ENCODE assay signal across 8 cellular contexts in genomic region chr19:49851456-49852259, GRCh38. TPM values are rescaled to one million over a fixed set of nuclear protein-coding genes. Genes with fewer than 3 reads are reported as not detected.
DNase-seq lines count a peak whose midpoint lies in the region; ATAC-seq and TF ChIP-seq lines count a peak whose summit lies in the region.

No MANE protein-coding gene starts in this region.

- H3K9me3 Mint-ChIP-seq in activated T-helper 1 cell treated with anti-CD3 and anti-CD28 coated beads, Interleukin-12 subunit alpha, Interleukin-12 subunit beta, Interleukin-2, Interleukin-4 antibody, amounts not matched to agents 30 ng/mL and 10 ng/mL and 1 ng/mL, durations not matched to agents 14 hours and 24 hours and 36 hours: peaks cover 4% of the 10 kb centered on the region

- intact Hi-C loops in activated T-helper 1 cell treated with anti-CD3 and anti-CD28 coated beads, Interleukin-12 subunit alpha, Interleukin-12 subunit beta, Interleukin-2, Interleukin-4 antibody, amounts not matched to agents 30 ng/mL and 10 ng/mL and 1 ng/mL, durations not matched to agents 14 hours and 24 hours and 36 hours (cut with micrococcal nuclease): loop anchor here (2.0 kb wide), 1 partner anchor 45 kb away; the partner anchor contains the start of gene IL4I1

- no peak overlapping the region for H4K12ac ChIP-seq in trophoblast cell (ENCODE audit: low read depth, low read length)

- peak overlapping the region; percentile 88 for H2BK5ac ChIP-seq in trophoblast cell (ENCODE audit: low read depth, low read length, poor library complexity)

- no peak for TF ChIP-seq CTCF in foreskin fibroblast (IDR thresholded peaks at IDR 0.05; ENCODE audit: low read depth, low read length)

- no peak for TF ChIP-seq RAD21 in Ishikawa (IDR thresholded peaks at IDR 0.05; ENCODE audit: low read depth)

- H3K27me3 ChIP-seq in trophoblast cell (ENCODE audit: insufficient read depth, low read length): no peaks in the 10 kb centered on the region

- peak overlapping the region; percentile 94 for H3K14ac ChIP-seq in trophoblast cell (ENCODE audit: low read length)

- H3K36me3 ChIP-seq in trophoblast cell (ENCODE audit: control insufficient read depth in 1 of 2, insufficient read depth in 2 of 2, low read length in 2 of 2): peaks cover 31 to 36% of the 10 kb centered on the region in 2 experiments

- H3K4me1 ChIP-seq in trophoblast cell (ENCODE audit: control insufficient read depth in 1 of 2, insufficient read depth in 2 of 2, low read length in 2 of 2): peaks cover 7 to 17% of the 10 kb centered on the region in 2 experiments

- H2AK5ac ChIP-seq in trophoblast cell (ENCODE audit: low read length): peak overlapping the region; percentile 41

- H4K91ac ChIP-seq in trophoblast cell (ENCODE audit: low read depth, low read length): peak overlapping the region; percentile 98

- DNase-seq in DMS 273 (lab: John Stamatoyannopoulos, UW; ENCODE audit: unreplicated experiment) (peak; percentile 76), DMS 273 treated with DMSO at 0.1 percent for 48 hours (lab: John Stamatoyannopoulos, UW) (no peak), foreskin fibroblast (peak in 1 of 2 donors; percentile 40), trophoblast cell (peak; percentile 52 to 67), NCI-H128 (lab: John Stamatoyannopoulos, UW; ENCODE audit: unreplicated experiment) (no peak)
- no peak for DNase-seq in activated T-helper 1 cell treated with anti-CD3 and anti-CD28 coated beads, Interleukin-12 subunit alpha, Interleukin-12 subunit beta, Interleukin-2, Interleukin-4 antibody, amounts not matched to agents 30 ng/mL and 10 ng/mL and 1 ng/mL, durations not matched to agents 14 hours and 24 hours and 36 hours (ENCODE audit: low spot score)

- H3K27ac ChIP-seq in trophoblast cell (ENCODE audit: low read depth, low read length): peak overlapping the region; percentile 99

- peaks cover 7% of the 10 kb centered on the region for H3K36me3 Mint-ChIP-seq in activated T-helper 1 cell treated with anti-CD3 and anti-CD28 coated beads, Interleukin-12 subunit alpha, Interleukin-12 subunit beta, Interleukin-2, Interleukin-4 antibody, amounts not matched to agents 30 ng/mL and 10 ng/mL and 1 ng/mL, durations not matched to agents 14 hours and 24 hours and 36 hours (ENCODE audit: low read depth)

- H3K18ac ChIP-seq in trophoblast cell (ENCODE audit: low read length): peak overlapping the region; percentile 98

- peak overlapping the region; percentile 87 for H3K9ac ChIP-seq in trophoblast cell (ENCODE audit: low read length)

- H3K4me2 ChIP-seq in trophoblast cell (ENCODE audit: low read length): peak overlapping the region; percentile 97

- H3K79me1 ChIP-seq in trophoblast cell (ENCODE audit: low read length): peaks cover 7% of the 10 kb centered on the region

- peak overlapping the region; percentile 92 to 94 for H3K4me3 ChIP-seq in foreskin fibroblast (ENCODE audit: low read depth in 1 of 2, low read length in 2 of 2)
- H3K4me3 ChIP-seq in trophoblast cell (ENCODE audit: low read depth, low read length): peak overlapping the region; percentile 88

- H3K4me3 Mint-ChIP-seq in activated T-helper 1 cell treated with anti-CD3 and anti-CD28 coated beads, Interleukin-12 subunit alpha, Interleukin-12 subunit beta, Interleukin-2, Interleukin-4 antibody, amounts not matched to agents 30 ng/mL and 10 ng/mL and 1 ng/mL, durations not matched to agents 14 hours and 24 hours and 36 hours: peak overlapping the region; percentile 89

- peaks cover 14% of the 10 kb centered on the region for H3K79me2 ChIP-seq in trophoblast cell (ENCODE audit: control insufficient read depth, insufficient read depth, low read length, poor library complexity)

- no peaks in the 10 kb centered on the region for H3K9me3 ChIP-seq in trophoblast cell (ENCODE audit: insufficient read depth, low read depth, low read length)

- H2BK120ac ChIP-seq in trophoblast cell (ENCODE audit: insufficient read depth, low read length, poor library complexity): peak overlapping the region; percentile 72

- H2BK12ac ChIP-seq in trophoblast cell (ENCODE audit: low read length): no peak overlapping the region

- peak overlapping the region; percentile 87 for H3K4ac ChIP-seq in trophoblast cell (ENCODE audit: low read depth, low read length)

- H3K27me3 Mint-ChIP-seq in activated T-helper 1 cell treated with anti-CD3 and anti-CD28 coated beads, Interleukin-12 subunit alpha, Interleukin-12 subunit beta, Interleukin-2, Interleukin-4 antibody, amounts not matched to agents 30 ng/mL and 10 ng/mL and 1 ng/mL, durations not matched to agents 14 hours and 24 hours and 36 hours (ENCODE audit: insufficient read depth): peaks cover 5% of the 10 kb centered on the region

- H3K23ac ChIP-seq in trophoblast cell (ENCODE audit: low read length): no peak overlapping the region

- peaks cover 38% of the 10 kb centered on the region for H3K4me1 Mint-ChIP-seq in activated T-helper 1 cell treated with anti-CD3 and anti-CD28 coated beads, Interleukin-12 subunit alpha, Interleukin-12 subunit beta, Interleukin-2, Interleukin-4 antibody, amounts not matched to agents 30 ng/mL and 10 ng/mL and 1 ng/mL, durations not matched to agents 14 hours and 24 hours and 36 hours (ENCODE audit: low read depth)

- H4K8ac ChIP-seq in trophoblast cell (ENCODE audit: low read depth, low read length): peak overlapping the region; percentile 95

- no peak for ATAC-seq in GM18519 (IDR thresholded peaks at IDR 0.05; ENCODE audit: low FRiP score, unreplicated experiment)

- peak overlapping the region; percentile 68 for H2AFZ ChIP-seq in trophoblast cell (ENCODE audit: insufficient read depth, low read length, poor library complexity)

- TF ChIP-seq EP300 in Ishikawa (IDR thresholded peaks at IDR 0.05; ENCODE audit: borderline replicate concordance): no peak

- peak overlapping the region; percentile 72 for H3K27ac Mint-ChIP-seq in activated T-helper 1 cell treated with anti-CD3 and anti-CD28 coated beads, Interleukin-12 subunit alpha, Interleukin-12 subunit beta, Interleukin-2, Interleukin-4 antibody, amounts not matched to agents 30 ng/mL and 10 ng/mL and 1 ng/mL, durations not matched to agents 14 hours and 24 hours and 36 hours

- no CpG with 5 or more reads among the region's 78 CpGs for WGBS in trophoblast cell (ENCODE audit: extremely low coverage, insufficient coverage, insufficient read length)

TF ChIP-seq in Ishikawa, 13 proteins besides CTCF, POLR2A, EP300 and RAD21:
- TF ChIP-seq CEBPB (IDR thresholded peaks at IDR 0.05): no peak
- TF ChIP-seq MAX (IDR thresholded peaks at IDR 0.05): peak; percentile 55; the same call in 1 of the 2 replicates
- TF ChIP-seq ZBTB7A (IDR thresholded peaks at IDR 0.05; ENCODE audit: low read depth): 0 out of 2 replicates have a peak, but pooled peaks have one; percentile 31
- no peak for TF ChIP-seq NFIC (IDR thresholded peaks at IDR 0.05)
- TF ChIP-seq EGR1 (IDR thresholded peaks at IDR 0.05): peak; percentile 62

RNA-seq across cellular contexts. Expression of gene PTOV1, which starts 0.7 kb away (rescaled TPM):
- 107 and 113 TPM in 2 replicates for total RNA-seq in activated T-helper 1 cell treated with anti-CD3 and anti-CD28 coated beads, Interleukin-12 subunit alpha, Interleukin-12 subunit beta, Interleukin-2, Interleukin-4 antibody, amounts not matched to agents 30 ng/mL and 10 ng/mL and 1 ng/mL, durations not matched to agents 14 hours and 24 hours and 36 hours
- polyA plus RNA-seq in trophoblast cell (2013): 233 and 241 TPM in 2 replicates

RNA-seq across cellular contexts. Expression of gene PNKP, which starts 15.7 kb away (rescaled TPM):
- 138 and 141 TPM in 2 replicates for total RNA-seq in activated T-helper 1 cell treated with anti-CD3 and anti-CD28 coated beads, Interleukin-12 subunit alpha, Interleukin-12 subunit beta, Interleukin-2, Interleukin-4 antibody, amounts not matched to agents 30 ng/mL and 10 ng/mL and 1 ng/mL, durations not matched to agents 14 hours and 24 hours and 36 hours
- polyA plus RNA-seq in trophoblast cell (2013): 43.8 and 44.8 TPM in 2 replicates

RNA-seq across cellular contexts. Expression of gene AKT1S1, which starts 25.5 kb away (rescaled TPM):
- total RNA-seq in activated T-helper 1 cell treated with anti-CD3 and anti-CD28 coated beads, Interleukin-12 subunit alpha, Interleukin-12 subunit beta, Interleukin-2, Interleukin-4 antibody, amounts not matched to agents 30 ng/mL and 10 ng/mL and 1 ng/mL, durations not matched to agents 14 hours and 24 hours and 36 hours: 32.1 and 32.2 TPM in 2 replicates
- polyA plus RNA-seq in trophoblast cell (2013): 142 and 143 TPM in 2 replicates

RNA-seq across cellular contexts. Expression of gene TBC1D17, which starts 25.8 kb away (rescaled TPM):
- 38.7 and 41.8 TPM in 2 replicates for total RNA-seq in activated T-helper 1 cell treated with anti-CD3 and anti-CD28 coated beads, Interleukin-12 subunit alpha, Interleukin-12 subunit beta, Interleukin-2, Interleukin-4 antibody, amounts not matched to agents 30 ng/mL and 10 ng/mL and 1 ng/mL, durations not matched to agents 14 hours and 24 hours and 36 hours
- polyA plus RNA-seq in trophoblast cell (2013): 38.8 and 40.1 TPM in 2 replicates

RNA-seq across cellular contexts. Expression of gene MED25, which starts 33.6 kb away (rescaled TPM):
- total RNA-seq in activated T-helper 1 cell treated with anti-CD3 and anti-CD28 coated beads, Interleukin-12 subunit alpha, Interleukin-12 subunit beta, Interleukin-2, Interleukin-4 antibody, amounts not matched to agents 30 ng/mL and 10 ng/mL and 1 ng/mL, durations not matched to agents 14 hours and 24 hours and 36 hours: 54.2 and 54.5 TPM in 2 replicates
- 50.3 and 50.7 TPM in 2 replicates for polyA plus RNA-seq in trophoblast cell (2013)

Comparison
In these comparisons a context has a peak if more than half of its experiments do, and no peak if none do; other contexts are left out.
1. DNase-seq: peak in DMS 273 (single experiment) and trophoblast cell (2 of 2); none in DMS 273 treated with DMSO at 0.1 percent for 48 hours (single experiment), activated T-helper 1 cell treated with anti-CD3 and anti-CD28 coated beads, Interleukin-12 subunit alpha, Interleukin-12 subunit beta, Interleukin-2, Interleukin-4 antibody, amounts not matched to agents 30 ng/mL and 10 ng/mL and 1 ng/mL, durations not matched to agents 14 hours and 24 hours and 36 hours (single experiment) and NCI-H128 (single experiment).